Comparison of ENCODE assay signal across 9 cellular contexts in genomic region chr17:69441179-69441578, GRCh38.
"Had no signal": no experiment of that assay in that cellular context is flagged by ENCODE, and none has a peak within 500 bp of the region (broad histone marks: within the 10 kb centered on the region; RNA-seq: fewer than 3 reads in every experiment).

No MANE protein-coding gene starts in this region.

- ATAC-seq: GM23338 had no signal

- H3K4me1 ChIP-seq: HAP-1 had no signal

- H2AFZ ChIP-seq: GM23248, GM23338 had no signal

- FAIRE-seq: H54 had no signal

- H3K27ac ChIP-seq: GM23248 had no signal

- H3K9me3 ChIP-seq: HAP-1 had no signal

- H3K4me3 ChIP-seq: GM23248, GM23338, HAP-1 had no signal

- H3K4me2 ChIP-seq: GM23338 had no signal

- H3K9ac ChIP-seq: GM23248 had no signal

- DNase-seq: GM23248, GOT3, H7, H9, HCEC 1CT, HFFc6 had no signal

- H3K36me3 ChIP-seq: HAP-1 had no signal
